11 cellular contexts compared by ENCODE assay signal in genomic region chr4:151195801-151196200, GRCh38.
DNase-seq lines count a peak whose midpoint lies in the region; ATAC-seq and TF ChIP-seq lines count a peak whose summit lies in the region.
"Had no signal": no experiment of that assay in that cellular context is flagged by ENCODE, and none has a peak within 500 bp of the region (broad histone marks: within the 10 kb centered on the region; RNA-seq: fewer than 3 reads in every experiment).

No MANE protein-coding gene starts in this region.

- no peak overlapping the region for H3K4me3 ChIP-seq in BJ (ENCODE audit: low read depth, low read length)
- H3K4me3 ChIP-seq in RWPE2 (ENCODE audit: severe bottlenecking): no peak overlapping the region
- H3K4me3 ChIP-seq in trophoblast cell (ENCODE audit: low read depth, low read length): no peak overlapping the region
- H3K4me3 ChIP-seq: neural progenitor cell had no signal

- H3K27ac ChIP-seq in RWPE2 (ENCODE audit: poor library complexity, severe bottlenecking) (peak overlapping the region; percentile 72), trophoblast cell (ENCODE audit: low read depth, low read length) (no peak overlapping the region)
- H3K27ac ChIP-seq: neural progenitor cell had no signal

- no peaks in the 10 kb centered on the region for H3K79me2 ChIP-seq in trophoblast cell (ENCODE audit: control insufficient read depth, insufficient read depth, low read length, poor library complexity)

- H3K14ac ChIP-seq in trophoblast cell (ENCODE audit: low read length): no peak overlapping the region

- ATAC-seq in RWPE2 (ENCODE audit: low read depth) (peak; percentile 95), HG02870 (IDR thresholded peaks at IDR 0.05; ENCODE audit: unreplicated experiment) (no peak), HG03354 (IDR thresholded peaks at IDR 0.05; ENCODE audit: poor library complexity, severe bottlenecking, unreplicated experiment) (no peak), GM18858 (IDR thresholded peaks at IDR 0.05; ENCODE audit: unreplicated experiment) (no peak)

- H3K79me1 ChIP-seq in trophoblast cell (ENCODE audit: low read length): peaks cover 3% of the 10 kb centered on the region

- H3K36me3 ChIP-seq in BJ (ENCODE audit: control insufficient read depth, insufficient read depth, low read length) (no peaks in the 10 kb centered on the region), RWPE2 (ENCODE audit: low read depth) (no peaks in the 10 kb centered on the region), trophoblast cell (ENCODE audit: control insufficient read depth in 1 of 2, insufficient read depth in 2 of 2, low read length in 2 of 2) (no peaks in the 10 kb centered on the region)
- H3K36me3 ChIP-seq: neural progenitor cell had no signal

- no peak overlapping the region for H4K8ac ChIP-seq in trophoblast cell (ENCODE audit: low read depth, low read length)

- peaks cover 24% of the 10 kb centered on the region for H3K4me1 ChIP-seq in RWPE2 (ENCODE audit: insufficient read depth, poor library complexity, severe bottlenecking)
- peaks cover 0 to 3% of the 10 kb centered on the region in 2 experiments for H3K4me1 ChIP-seq in trophoblast cell (ENCODE audit: control insufficient read depth in 1 of 2, insufficient read depth in 2 of 2, low read length in 2 of 2)

- no peak overlapping the region for H3K4me2 ChIP-seq in trophoblast cell (ENCODE audit: low read length)
- H3K4me2 ChIP-seq: neural progenitor cell had no signal

- no peak overlapping the region for H4K12ac ChIP-seq in trophoblast cell (ENCODE audit: low read depth, low read length)

- H3K27me3 ChIP-seq in BJ (ENCODE audit: control insufficient read depth, insufficient read depth, low read length): no peaks in the 10 kb centered on the region
- H3K27me3 ChIP-seq in RWPE2 (ENCODE audit: insufficient read depth, poor library complexity, severe bottlenecking): no peaks in the 10 kb centered on the region
- no peaks in the 10 kb centered on the region for H3K27me3 ChIP-seq in trophoblast cell (ENCODE audit: insufficient read depth, low read length)
- H3K27me3 ChIP-seq: neural progenitor cell had no signal

- no peak overlapping the region for H3K23ac ChIP-seq in trophoblast cell (ENCODE audit: low read length)

- no peak overlapping the region for H3K4ac ChIP-seq in trophoblast cell (ENCODE audit: low read depth, low read length)

- POLR2A ChIA-PET in BJ (lab: Charles Lee): interaction anchor here (0.7 kb wide), 1 partner anchor 1265 kb away, joined by 5 read pairs; no protein-coding TSS in a partner anchor

- H2AFZ ChIP-seq in trophoblast cell (ENCODE audit: insufficient read depth, low read length, poor library complexity): no peak overlapping the region
- H2AFZ ChIP-seq: neural progenitor cell had no signal

- H2BK120ac ChIP-seq in trophoblast cell (ENCODE audit: insufficient read depth, low read length, poor library complexity): no peak overlapping the region

- H2AK5ac ChIP-seq in trophoblast cell (ENCODE audit: low read length): no peak overlapping the region

- no peak overlapping the region for H2BK5ac ChIP-seq in trophoblast cell (ENCODE audit: low read depth, low read length, poor library complexity)

- no peaks in the 10 kb centered on the region for H3K9me3 ChIP-seq in RWPE2 (ENCODE audit: severe bottlenecking)
- H3K9me3 ChIP-seq in trophoblast cell (ENCODE audit: insufficient read depth, low read depth, low read length): no peaks in the 10 kb centered on the region

- TF ChIP-seq CTCF in BJ (IDR thresholded peaks at IDR 0.05; ENCODE audit: insufficient read depth, low read depth, low read length): no peak
- TF ChIP-seq CTCF in RWPE2 (IDR thresholded peaks at IDR 0.05; ENCODE audit: poor library complexity, severe bottlenecking): no peak

- DNase-seq in BJ (ENCODE audit: low read depth) (peak; percentile 29), RWPE2 (ENCODE audit: low spot score) (no peak), fibroblast of gingiva (ENCODE audit: low read depth) (peak; percentile 60), trophoblast cell (peak; percentile 49 to 88), NCI-H345 (lab: John Stamatoyannopoulos, UW) (no peak)
- DNase-seq: activated naive CD4-positive, alpha-beta T cell treated with anti-CD3 and anti-CD28 coated beads, Interleukin-2, amount 10 ng/mL, durations not matched to agents 7 days and 5 days; NCI-H146 had no signal

- CTCF ChIA-PET in BJ (lab: Yijun Ruan, JAX): interaction anchor here (0.8 kb wide), 1 partner anchor 19 kb away, joined by 3 read pairs; no protein-coding TSS in a partner anchor

- H4K91ac ChIP-seq in trophoblast cell (ENCODE audit: low read depth, low read length): no peak overlapping the region

- no CpG with 5 or more reads among the region's 5 CpGs for WGBS in trophoblast cell (ENCODE audit: extremely low coverage, insufficient coverage, insufficient read length)

- no peak overlapping the region for H3K18ac ChIP-seq in trophoblast cell (ENCODE audit: low read length)

- H3K9ac ChIP-seq in trophoblast cell (ENCODE audit: low read length): no peak overlapping the region
- H3K9ac ChIP-seq: neural progenitor cell had no signal

- H2BK12ac ChIP-seq in trophoblast cell (ENCODE audit: low read length): no peak overlapping the region

Comparison
In these comparisons a context has a peak if more than half of its experiments do, and no peak if none do; other contexts are left out.
1. DNase-seq: peak in BJ (single experiment), fibroblast of gingiva (single experiment) and trophoblast cell (2 of 2); none in RWPE2 (single experiment) and NCI-H345 (single experiment).